1 cellular context compared by ENCODE assay signal in the genomic region with DNA sequence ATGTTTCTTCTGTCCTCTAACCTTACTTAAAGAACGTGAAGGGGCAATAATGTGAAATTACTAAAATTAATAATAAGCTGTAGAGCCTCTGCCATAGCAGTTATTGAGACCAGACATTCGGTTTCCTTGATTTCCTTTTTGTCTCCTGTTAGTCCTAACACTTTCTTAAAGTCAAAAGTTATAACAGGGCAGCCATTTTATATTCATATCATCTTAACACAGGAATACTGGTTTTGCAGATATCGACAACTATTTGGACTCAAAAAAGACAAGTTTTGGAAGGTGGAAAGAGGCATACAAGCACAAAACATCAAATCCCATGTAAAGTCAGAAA.
TF ChIP-seq lines count a peak whose summit lies in the region.

No MANE protein-coding gene starts in this region.

TF ChIP-seq in WTC11, 78 proteins besides CTCF, POLR2A, EP300 and RAD21 (continued from another document):
- TF ChIP-seq, protein P1, sequence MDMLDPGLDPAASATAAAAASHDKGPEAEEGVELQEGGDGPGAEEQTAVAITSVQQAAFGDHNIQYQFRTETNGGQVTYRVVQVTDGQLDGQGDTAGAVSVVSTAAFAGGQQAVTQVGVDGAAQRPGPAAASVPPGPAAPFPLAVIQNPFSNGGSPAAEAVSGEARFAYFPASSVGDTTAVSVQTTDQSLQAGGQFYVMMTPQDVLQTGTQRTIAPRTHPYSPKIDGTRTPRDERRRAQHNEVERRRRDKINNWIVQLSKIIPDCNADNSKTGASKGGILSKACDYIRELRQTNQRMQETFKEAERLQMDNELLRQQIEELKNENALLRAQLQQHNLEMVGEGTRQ (CRISPR knock-in tag; IDR thresholded peaks at IDR 0.05), result no peak
- TF ChIP-seq ZNF396 (CRISPR knock-in tag; IDR thresholded peaks at IDR 0.05; ENCODE audit: borderline replicate concordance) (no peak), FOXK1 (CRISPR knock-in tag; IDR thresholded peaks at IDR 0.05) (no peak), ZNF121 (CRISPR knock-in tag; IDR thresholded peaks at IDR 0.05) (no peak), CREB1 (CRISPR knock-in tag; IDR thresholded peaks at IDR 0.05) (no peak)
